ENCODE assay signal across 19 cellular contexts in genomic region chr2:64478036-64478435, GRCh38.
"Had no signal": no experiment of that assay in that cellular context is flagged by ENCODE, and none has a peak within 500 bp of the region (broad histone marks: within the 10 kb centered on the region; RNA-seq: fewer than 3 reads in every experiment).

No MANE protein-coding gene starts in this region.

- H3K79me2 ChIP-seq: parathyroid adenoma had no signal

- ATAC-seq: gastrocnemius medialis; heart right ventricle; left lobe of liver; naive thymus-derived CD4-positive, alpha-beta T cell; psoas muscle; right lobe of liver; stimulated activated memory B cell treated with anti-CD40 and anti-IgM and Interleukin-4, amounts not matched to agents 10 μg/mL and 1 μg/mL and 100 μg/mL, for 72 hours had no signal

- DNase-seq: cortex of kidney; dorsolateral prefrontal cortex; effector memory CD4-positive, alpha-beta T cell; gastrocnemius medialis; heart right ventricle; islet precursor cell; mammary epithelial cell; naive thymus-derived CD4-positive, alpha-beta T cell; nephron progenitor cell; psoas muscle; retina; right lobe of liver; stimulated activated CD4-positive, alpha-beta T cell treated with anti-CD3 and anti-CD28 coated beads, Interleukin-4, amount 100 ng/mL, for 24 hours; stimulated activated naive CD8-positive, alpha-beta T cell treated with anti-CD3 and anti-CD28 coated beads, Interleukin-15, amount 100 ng/mL, for 72 hours; testis had no signal

- H3K27ac ChIP-seq: dorsolateral prefrontal cortex, gastrocnemius medialis, heart right ventricle, parathyroid adenoma, psoas muscle, right lobe of liver, testis, tibial nerve had no signal

- H3K36me3 Mint-ChIP-seq: naive thymus-derived CD4-positive, alpha-beta T cell; stimulated activated memory B cell treated with anti-CD40 and anti-IgM and Interleukin-4, amounts not matched to agents 10 μg/mL and 1 μg/mL and 100 μg/mL, for 72 hours had no signal

- H3K4me1 ChIP-seq: gastrocnemius medialis, psoas muscle, right lobe of liver, testis, tibial nerve had no signal

- H2AFZ ChIP-seq: parathyroid adenoma had no signal

- H3K4me3 ChIP-seq: dorsolateral prefrontal cortex, gastrocnemius medialis, heart right ventricle, psoas muscle, right lobe of liver, testis, tibial nerve had no signal

- H3K9me3 Mint-ChIP-seq: naive thymus-derived CD4-positive, alpha-beta T cell; nephron progenitor cell; stimulated activated memory B cell treated with anti-CD40 and anti-IgM and Interleukin-4, amounts not matched to agents 10 μg/mL and 1 μg/mL and 100 μg/mL, for 72 hours; stimulated activated naive CD8-positive, alpha-beta T cell treated with anti-CD3 and anti-CD28 coated beads, Interleukin-15, amount 100 ng/mL, for 72 hours had no signal

- H3K27me3 ChIP-seq: dorsolateral prefrontal cortex, gastrocnemius medialis, heart right ventricle, right lobe of liver, testis, tibial nerve had no signal

- H3K27ac Mint-ChIP-seq: naive thymus-derived CD4-positive, alpha-beta T cell; nephron progenitor cell; stimulated activated memory B cell treated with anti-CD40 and anti-IgM and Interleukin-4, amounts not matched to agents 10 μg/mL and 1 μg/mL and 100 μg/mL, for 72 hours; stimulated activated naive CD8-positive, alpha-beta T cell treated with anti-CD3 and anti-CD28 coated beads, Interleukin-15, amount 100 ng/mL, for 72 hours had no signal

- H3K36me3 ChIP-seq: gastrocnemius medialis, heart right ventricle, right lobe of liver, tibial nerve had no signal

- H3K27me3 Mint-ChIP-seq: stimulated activated memory B cell treated with anti-CD40 and anti-IgM and Interleukin-4, amounts not matched to agents 10 μg/mL and 1 μg/mL and 100 μg/mL, for 72 hours had no signal

- H3K4me3 Mint-ChIP-seq: nephron progenitor cell; stimulated activated memory B cell treated with anti-CD40 and anti-IgM and Interleukin-4, amounts not matched to agents 10 μg/mL and 1 μg/mL and 100 μg/mL, for 72 hours had no signal

- H3K9me3 ChIP-seq: gastrocnemius medialis, heart right ventricle, psoas muscle, right lobe of liver, testis, tibial nerve had no signal

- H3K9ac ChIP-seq: parathyroid adenoma had no signal
